8 cellular contexts compared by ENCODE assay signal in the genomic region with DNA sequence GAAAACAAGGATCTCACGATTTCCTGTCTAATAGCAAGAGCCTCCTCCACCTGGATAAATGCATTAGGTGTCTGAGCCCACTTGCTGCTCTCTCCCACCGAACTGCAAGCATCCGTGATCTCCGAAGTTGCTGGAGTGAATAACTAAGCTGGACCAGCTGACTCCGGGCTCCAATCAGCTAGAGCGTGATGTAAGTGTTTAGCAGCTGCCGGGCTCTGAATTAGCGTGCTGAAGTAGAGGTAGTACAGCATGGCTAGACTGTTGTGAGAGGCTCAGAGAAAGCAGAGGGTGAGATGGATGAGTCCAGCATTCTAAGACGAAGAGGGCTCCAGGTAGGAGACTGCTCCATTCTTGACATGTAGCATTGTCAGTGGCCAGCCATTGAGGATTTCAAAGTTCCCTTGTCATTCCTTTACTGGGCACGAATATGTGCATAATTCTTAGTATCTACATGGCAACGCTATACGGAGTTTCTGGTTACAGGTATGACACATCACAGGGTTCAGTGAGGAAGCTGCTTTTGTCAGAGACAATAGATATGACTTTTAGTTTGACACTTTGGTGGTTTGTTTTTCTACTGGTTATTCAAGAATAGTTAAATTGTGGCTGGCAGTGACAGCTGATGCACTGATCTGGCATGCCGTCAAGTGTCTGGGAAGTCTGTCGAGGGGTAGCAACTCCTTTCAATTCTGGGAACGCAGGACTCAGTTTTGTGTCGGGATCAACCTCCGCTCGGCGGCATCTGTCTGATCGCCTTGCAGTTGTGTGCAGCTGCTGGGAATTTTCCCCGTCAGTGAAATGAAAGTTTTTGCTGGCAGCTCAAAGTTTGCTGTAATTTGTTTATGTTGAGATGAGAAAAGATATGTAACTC.
DNase-seq lines count a peak whose midpoint lies in the region; TF ChIP-seq lines count a peak whose summit lies in the region.

No MANE protein-coding gene starts in this region.

- DNase-seq in D341Med (ENCODE audit: low spot score) (peak; percentile 34), HEK293T (ENCODE audit: extremely low spot score) (peak; percentile 61), NCI-H510A (lab: John Stamatoyannopoulos, UW) (peak; percentile 44), activated T-cell treated with anti-CD3 and anti-CD28 coated beads for 24 hours (ENCODE audit: low read depth) (peak; percentile 38), erythroblast (lab: John Stamatoyannopoulos, UW) (peak; percentile 21 to 22), midbrain (lab: John Stamatoyannopoulos, UW) (peak; percentile 77), NCI-H1930 (lab: John Stamatoyannopoulos, UW) (no peak)
- peak; percentile 58 for DNase-seq in stimulated activated CD8-positive, alpha-beta memory T cell treated with anti-CD3 and anti-CD28 coated beads, Interleukin-4, amount 100 ng/mL, for 48 hours

- TF ChIP-seq POLR2A in erythroblast (IDR thresholded peaks at IDR 0.05; ENCODE audit: low read length) = peak; percentile 57

- POLR2A ChIA-PET in HEK293T (lab: Yijun Ruan, JAX) = interaction anchor here (1.5 kb wide), 1 partner anchor 11 kb away, joined by 4 read pairs; no protein-coding TSS in a partner anchor

- CTCF ChIA-PET in HEK293T (lab: Yijun Ruan, JAX) = interaction anchor here (0.7 to 1.6 kb wide), 3 partner anchors 14 to 522 kb away, joined by 3 to 6 read pairs (median 3); no protein-coding TSS in a partner anchor

TF ChIP-seq in HEK293T, 16 proteins besides CTCF, POLR2A, EP300 and RAD21:
- TF ChIP-seq L3MBTL2 (conservative IDR thresholded peaks at IDR 0.05) (peak; percentile 46), NFRKB (IDR thresholded peaks at IDR 0.05) (no peak)
TF ChIP-seq in HEK293T: peak in this region for 1.

Comparison
In these comparisons a context has a peak if more than half of its experiments do, and no peak if none do; other contexts are left out.
1. DNase-seq: peak in D341Med (single experiment), HEK293T (single experiment), NCI-H510A (single experiment), activated T-cell treated with anti-CD3 and anti-CD28 coated beads for 24 hours (single experiment), erythroblast (2 of 2), midbrain (single experiment) and stimulated activated CD8-positive, alpha-beta memory T cell treated with anti-CD3 and anti-CD28 coated beads, Interleukin-4, amount 100 ng/mL, for 48 hours (single experiment); none in NCI-H1930 (0 of 2).